24 cellular contexts compared by ENCODE assay signal in genomic region chr7:41997151-41997550, GRCh38.
DNase-seq lines count a peak whose midpoint lies in the region; ATAC-seq and TF ChIP-seq lines count a peak whose summit lies in the region.
"Had no signal": no experiment of that assay in that cellular context is flagged by ENCODE, and none has a peak within 500 bp of the region (broad histone marks: within the 10 kb centered on the region; RNA-seq: fewer than 3 reads in every experiment).

No MANE protein-coding gene starts in this region.

- H3K36me3 Mint-ChIP-seq in HFFc6 (ENCODE audit: low read depth): 0 out of 2 replicates have a peak, but pooled peaks cover 6% of the 10 kb centered on the region
- H3K36me3 Mint-ChIP-seq in stimulated activated memory B cell treated with anti-CD40 and anti-IgM and Interleukin-4, amounts not matched to agents 10 μg/mL and 1 μg/mL and 100 μg/mL, for 72 hours: no peaks in the 10 kb centered on the region
- H3K36me3 Mint-ChIP-seq: activated naive CD4-positive, alpha-beta T cell treated with anti-CD3 and anti-CD28 coated beads, Interleukin-2, amount 50 U/mL, for 24 hours; stimulated activated naive B cell treated with anti-CD40 and anti-IgM and Interleukin-4, amounts not matched to agents 10 μg/mL and 1 μg/mL and 100 μg/mL, for 72 hours had no signal

- H3K36me3 ChIP-seq in SK-N-SH (replicated peaks in 1 of 2; ENCODE audit: control insufficient read depth in 1 of 2, insufficient read depth in 2 of 2, low read length in 1 of 2) (no peaks in the 10 kb centered on the region), hepatocyte (replicated peaks; ENCODE audit: insufficient read depth, low read depth) (no peaks in the 10 kb centered on the region), smooth muscle cell (ENCODE audit: low read depth) (no peaks in the 10 kb centered on the region)

- peaks cover 0 to 27% of the 10 kb centered on the region in 2 experiments; a peak in 2 of 4 replicates for H3K4me1 ChIP-seq in SK-N-SH (ENCODE audit: control insufficient read depth in 1 of 2, insufficient read depth in 2 of 2, low read depth in 1 of 2, low read length in 1 of 2)
- H3K4me1 ChIP-seq in hepatocyte (ENCODE audit: insufficient read depth): no peaks in the 10 kb centered on the region
- H3K4me1 ChIP-seq in smooth muscle cell (ENCODE audit: low read depth): peaks cover 6% of the 10 kb centered on the region
- H3K4me1 ChIP-seq: psoas muscle had no signal

- POLR2A ChIA-PET in SK-N-SH (lab: Yijun Ruan, JAX): no interaction called here

- CTCF ChIA-PET in SK-N-SH (lab: Yijun Ruan, JAX): interaction anchor here (1.3 to 2.8 kb wide), 6 partner anchors 13 to 29 kb away, joined by 3 to 9 read pairs (median 6); no protein-coding TSS in a partner anchor

- H4K20me1 ChIP-seq in SK-N-SH (ENCODE audit: insufficient read depth) (no peaks in the 10 kb centered on the region), hepatocyte (ENCODE audit: insufficient read depth, poor library complexity, severe bottlenecking) (no peaks in the 10 kb centered on the region), smooth muscle cell (ENCODE audit: low read depth) (peaks cover 62% of the 10 kb centered on the region)

- H3K27ac Mint-ChIP-seq in HFFc6: no peak overlapping the region; the same call in 1 of the 2 replicates
- H3K27ac Mint-ChIP-seq in stimulated activated memory B cell treated with anti-CD40 and anti-IgM and Interleukin-4, amounts not matched to agents 10 μg/mL and 1 μg/mL and 100 μg/mL, for 72 hours: no peak overlapping the region
- H3K27ac Mint-ChIP-seq: activated naive CD4-positive, alpha-beta T cell treated with anti-CD3 and anti-CD28 coated beads, Interleukin-2, amount 50 U/mL, for 24 hours; activated T-helper 17 cell treated with anti-CD3 and anti-CD28 coated beads, Interleukin-2, amount 50 U/mL, for 72 hours; CD4-positive, alpha-beta T cell; stimulated activated naive B cell treated with anti-CD40 and anti-IgM and Interleukin-4, amounts not matched to agents 10 μg/mL and 1 μg/mL and 100 μg/mL, for 72 hours; WTC11 had no signal

- H3K27ac ChIP-seq in SK-N-SH (ENCODE audit: low read depth in 2 of 2, low read length in 1 of 2) (peak overlapping the region in 1 of 2 experiments; percentile 54; a peak in 2 of 4 replicates), hepatocyte (no peak overlapping the region), smooth muscle cell (ENCODE audit: low read depth) (peak overlapping the region; percentile 42)
- H3K27ac ChIP-seq: psoas muscle, suprapubic skin had no signal

- ATAC-seq in stimulated activated memory B cell treated with anti-CD40 and anti-IgM and Interleukin-4, amounts not matched to agents 10 μg/mL and 1 μg/mL and 100 μg/mL, for 72 hours: no peak
- ATAC-seq: activated T-helper 17 cell treated with anti-CD3 and anti-CD28 coated beads, Interleukin-2, amount 50 U/mL, for 72 hours; psoas muscle; stimulated activated naive B cell treated with anti-CD40 and anti-IgM and Interleukin-4, amounts not matched to agents 10 μg/mL and 1 μg/mL and 100 μg/mL, for 72 hours; WTC11 had no signal

- no peaks in the 10 kb centered on the region for H3K9me3 ChIP-seq in SK-N-SH
- H3K9me3 ChIP-seq in hepatocyte (ENCODE audit: low read depth): no peaks in the 10 kb centered on the region
- H3K9me3 ChIP-seq in smooth muscle cell (replicated peaks; ENCODE audit: low read depth): no peaks in the 10 kb centered on the region
- H3K9me3 ChIP-seq: mucosa of descending colon, psoas muscle, suprapubic skin had no signal

- H3K4me2 ChIP-seq in SK-N-SH (peak overlapping the region; percentile 63), hepatocyte (peak overlapping the region; percentile 31), smooth muscle cell (peak overlapping the region; percentile 15)

- H3K79me2 ChIP-seq in SK-N-SH (ENCODE audit: insufficient read depth) (no peaks in the 10 kb centered on the region), hepatocyte (no peaks in the 10 kb centered on the region), smooth muscle cell (ENCODE audit: low read depth) (no peaks in the 10 kb centered on the region)

- H3K27me3 ChIP-seq in SK-N-SH (ENCODE audit: insufficient read depth) (peaks cover 27% of the 10 kb centered on the region; the same call in 1 of the 2 replicates), hepatocyte (no peaks in the 10 kb centered on the region), smooth muscle cell (ENCODE audit: low read depth) (no peaks in the 10 kb centered on the region)
- H3K27me3 ChIP-seq: suprapubic skin had no signal

- H3K4me3 ChIP-seq in SK-N-SH (ENCODE audit: low read depth in 2 of 2, low read length in 1 of 2) (no peak overlapping the region), hepatocyte (no peak overlapping the region), smooth muscle cell (no peak overlapping the region)
- H3K4me3 ChIP-seq: mucosa of descending colon, psoas muscle, suprapubic skin had no signal

- no peak overlapping the region; the same call in 1 of the 2 replicates for H3K9ac ChIP-seq in SK-N-SH
- H3K9ac ChIP-seq in smooth muscle cell (ENCODE audit: low read depth): no peak overlapping the region

- H2AFZ ChIP-seq in SK-N-SH (ENCODE audit: low read depth) (peak overlapping the region; percentile 2; the same call in 1 of the 2 replicates), hepatocyte (no peak overlapping the region), smooth muscle cell (ENCODE audit: low read depth) (no peak overlapping the region)

- no peaks in the 10 kb centered on the region for H3K9me3 Mint-ChIP-seq in HFFc6
- H3K9me3 Mint-ChIP-seq in stimulated activated memory B cell treated with anti-CD40 and anti-IgM and Interleukin-4, amounts not matched to agents 10 μg/mL and 1 μg/mL and 100 μg/mL, for 72 hours: no peaks in the 10 kb centered on the region
- H3K9me3 Mint-ChIP-seq: activated naive CD4-positive, alpha-beta T cell treated with anti-CD3 and anti-CD28 coated beads, Interleukin-2, amount 50 U/mL, for 24 hours; activated T-helper 17 cell treated with anti-CD3 and anti-CD28 coated beads, Interleukin-2, amount 50 U/mL, for 72 hours; CD4-positive, alpha-beta T cell; stimulated activated naive B cell treated with anti-CD40 and anti-IgM and Interleukin-4, amounts not matched to agents 10 μg/mL and 1 μg/mL and 100 μg/mL, for 72 hours; WTC11 had no signal

- H3K27me3 Mint-ChIP-seq in HFFc6 (ENCODE audit: insufficient read depth): no peaks in the 10 kb centered on the region
- peaks cover 17% of the 10 kb centered on the region for H3K27me3 Mint-ChIP-seq in stimulated activated memory B cell treated with anti-CD40 and anti-IgM and Interleukin-4, amounts not matched to agents 10 μg/mL and 1 μg/mL and 100 μg/mL, for 72 hours

- H3K9me2 ChIP-seq in SK-N-SH (no peaks in the 10 kb centered on the region), hepatocyte (replicated peaks; ENCODE audit: insufficient read depth) (no peaks in the 10 kb centered on the region)

- H3F3A ChIP-seq in SK-N-SH (replicated peaks; ENCODE audit: insufficient read depth) (peaks cover 27% of the 10 kb centered on the region), smooth muscle cell (ENCODE audit: low read depth) (peaks cover 3% of the 10 kb centered on the region)

- no peak for TF ChIP-seq CTCF in HFFc6 (IDR thresholded peaks at IDR 0.05)
- no peak for TF ChIP-seq CTCF in SK-N-SH (IDR thresholded peaks at IDR 0.05)
- TF ChIP-seq CTCF in hepatocyte (IDR thresholded peaks at IDR 0.05; ENCODE audit: poor library complexity): no peak
- TF ChIP-seq CTCF in smooth muscle cell (IDR thresholded peaks at IDR 0.05; ENCODE audit: borderline replicate concordance, insufficient read depth, poor library complexity, severe bottlenecking): no peak

- TF ChIP-seq EP300 in SK-N-SH (IDR thresholded peaks at IDR 0.05; ENCODE audit: borderline replicate concordance in 1 of 2, low read depth in 1 of 2, low read length in 1 of 2): no peak

- H3K4me3 Mint-ChIP-seq in HFFc6: peak overlapping the region; percentile 72
- no peak overlapping the region for H3K4me3 Mint-ChIP-seq in stimulated activated memory B cell treated with anti-CD40 and anti-IgM and Interleukin-4, amounts not matched to agents 10 μg/mL and 1 μg/mL and 100 μg/mL, for 72 hours
- H3K4me3 Mint-ChIP-seq: activated naive CD4-positive, alpha-beta T cell treated with anti-CD3 and anti-CD28 coated beads, Interleukin-2, amount 50 U/mL, for 24 hours; activated T-helper 17 cell treated with anti-CD3 and anti-CD28 coated beads, Interleukin-2, amount 50 U/mL, for 72 hours; CD4-positive, alpha-beta T cell; stimulated activated naive B cell treated with anti-CD40 and anti-IgM and Interleukin-4, amounts not matched to agents 10 μg/mL and 1 μg/mL and 100 μg/mL, for 72 hours; WTC11 had no signal

- no peak for TF ChIP-seq RAD21 in SK-N-SH (IDR thresholded peaks at IDR 0.05; ENCODE audit: low read length)

- H3K4me1 Mint-ChIP-seq in HFFc6 (ENCODE audit: low read depth): peaks cover 59% of the 10 kb centered on the region
- H3K4me1 Mint-ChIP-seq in stimulated activated memory B cell treated with anti-CD40 and anti-IgM and Interleukin-4, amounts not matched to agents 10 μg/mL and 1 μg/mL and 100 μg/mL, for 72 hours: no peaks in the 10 kb centered on the region
- H3K4me1 Mint-ChIP-seq: activated naive CD4-positive, alpha-beta T cell treated with anti-CD3 and anti-CD28 coated beads, Interleukin-2, amount 50 U/mL, for 24 hours; activated T-helper 17 cell treated with anti-CD3 and anti-CD28 coated beads, Interleukin-2, amount 50 U/mL, for 72 hours; stimulated activated naive B cell treated with anti-CD40 and anti-IgM and Interleukin-4, amounts not matched to agents 10 μg/mL and 1 μg/mL and 100 μg/mL, for 72 hours had no signal

- 47% methylated on average over 2 of the region's 2 CpGs for WGBS in SK-N-SH (ENCODE audit: low lambda C conversion rate)
- 69% methylated on average over 2 of the region's 2 CpGs for WGBS in hepatocyte (ENCODE audit: low lambda C conversion rate, missing lambda C conversion rate)
- WGBS in smooth muscle cell (ENCODE audit: low lambda C conversion rate): 31% methylated on average over 2 of the region's 2 CpGs

- DNase-seq in HFFc6: no peak
- DNase-seq in SK-N-SH: no peak
- no peak for DNase-seq in hepatocyte (ENCODE audit: low spot score)
- DNase-seq in smooth muscle cell (lab: John Stamatoyannopoulos, UW; ENCODE audit: unreplicated experiment): no peak
- no peak for DNase-seq in hippocampal formation (lab: John Stamatoyannopoulos, UW)
- no peak for DNase-seq in foreskin melanocyte
- no peak for DNase-seq in T-helper 1 cell
- DNase-seq: aorta; CD4-positive, alpha-beta T cell; cerebellar nuclear complex; mucosa of descending colon; NCI-H1092 treated with DMSO at 0.1 percent for 48 hours; NCI-H1930; NCI-H526 treated with DMSO at 0.1 percent for 48 hours; psoas muscle; small intestine; stimulated activated CD4-positive, alpha-beta T cell treated with anti-CD3 and anti-CD28 coated beads, Interleukin-2, amount 100 ng/mL, for 48 hours; stimulated activated naive B cell treated with anti-CD40 and anti-IgM and Interleukin-4, amounts not matched to agents 10 μg/mL and 1 μg/mL and 100 μg/mL, for 72 hours; SW 1271 had no signal
